ENCODE assay signal across 9 cellular contexts in genomic region chr20:33236351-33236750, GRCh38. TPM values are rescaled to one million over a fixed set of nuclear protein-coding genes. Genes with fewer than 3 reads are reported as not detected.
"Had no signal": no experiment of that assay in that cellular context is flagged by ENCODE, and none has a peak within 500 bp of the region (broad histone marks: within the 10 kb centered on the region; RNA-seq: fewer than 3 reads in every experiment).

No MANE protein-coding gene starts in this region.

- H3K36me3 Mint-ChIP-seq: IgD-negative memory B cell had no signal

- H3K27ac ChIP-seq: GM23248, HL-60 had no signal

- H3K27ac Mint-ChIP-seq: HFFc6, IgD-negative memory B cell had no signal

- H3K4me3 Mint-ChIP-seq: HFFc6, IgD-negative memory B cell had no signal

- ATAC-seq: HCT116 had no signal

- H3K4me1 ChIP-seq: HAP-1 had no signal

- H3K36me3 ChIP-seq: HAP-1 had no signal

- H3K4me1 Mint-ChIP-seq: IgD-negative memory B cell had no signal

- H3K9me3 ChIP-seq: HAP-1 had no signal

- H3K9me3 Mint-ChIP-seq: HFFc6, IgD-negative memory B cell had no signal

- DNase-seq: GM23248, GOT3, H7, HFFc6, KG1 had no signal

- H3K4me3 ChIP-seq: GM23248, HAP-1 had no signal

RNA-seq across cellular contexts. Expression of gene BPIFA1, which starts 0.6 kb away (rescaled TPM):
- polyA plus RNA-seq: GM23248, IgD-negative memory B cell had no signal

RNA-seq across cellular contexts. Expression of gene BPIFA3, which starts 19.2 kb away (rescaled TPM):
- polyA plus RNA-seq: GM23248, IgD-negative memory B cell had no signal

RNA-seq across cellular contexts. Expression of gene BPIFB1, which starts 46.7 kb away (rescaled TPM):
- polyA plus RNA-seq: GM23248, IgD-negative memory B cell had no signal
